Comparison of ENCODE assay signal across 31 cellular contexts in the genomic region with DNA sequence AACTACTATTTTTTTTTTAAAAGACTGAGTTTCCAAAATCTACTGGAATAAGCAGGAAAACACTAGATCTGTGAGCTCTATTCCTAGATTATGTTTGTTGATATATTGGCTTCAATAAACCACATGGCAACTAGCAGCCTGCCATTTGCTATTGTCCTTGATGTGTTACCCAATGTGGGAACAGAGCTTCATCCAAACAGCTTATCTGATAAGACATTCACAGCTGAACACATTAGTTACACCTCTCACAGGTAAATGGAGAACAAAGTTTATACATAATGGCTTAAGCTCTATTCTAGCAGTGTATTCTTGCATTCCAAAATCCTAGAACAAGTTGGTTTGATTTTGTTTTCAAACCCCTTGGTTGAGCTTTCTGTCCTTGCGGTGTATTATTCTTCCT.
"Had no signal": no experiment of that assay in that cellular context is flagged by ENCODE, and none has a peak within 500 bp of the region (broad histone marks: within the 10 kb centered on the region; RNA-seq: fewer than 3 reads in every experiment).

No MANE protein-coding gene starts in this region.

- H3K4me1 ChIP-seq: adrenal gland, ascending aorta, breast epithelium had no signal

- H3K4me3 ChIP-seq: adrenal gland, ascending aorta, breast epithelium, cardiac muscle cell had no signal

- DNase-seq: activated effector memory CD4-positive, alpha-beta T cell treated with anti-CD3 and anti-CD28 coated beads, Interleukin-2, amount 50 U/mL, for 16 hours; activated gamma-delta T cell; activated gamma-delta T cell treated with Interleukin-2 at 50 U/mL for 16 hours; activated naive CD4-positive, alpha-beta T cell; activated naive CD4-positive, alpha-beta T cell treated with anti-CD3 and anti-CD28 coated beads for 36 hours; activated naive CD4-positive, alpha-beta T cell treated with anti-CD3 and anti-CD28 coated beads, Interleukin-2, amount 10 ng/mL, durations not matched to agents 7 days and 5 days; activated naive CD4-positive, alpha-beta T cell treated with anti-CD3 and anti-CD28 coated beads, Interleukin-2, amount 50 U/mL, for 16 hours; activated naive CD4-positive, alpha-beta T cell treated with Interleukin-2 at 50 U/mL for 16 hours; activated naive CD8-positive, alpha-beta T cell treated with anti-CD3 and anti-CD28 coated beads for 36 hours; activated naive CD8-positive, alpha-beta T cell treated with anti-CD3 and anti-CD28 coated beads, Interleukin-2, amount 10 ng/mL, durations not matched to agents 7 days and 5 days; activated naive CD8-positive, alpha-beta T cell treated with anti-CD3 and anti-CD28 coated beads, Interleukin-2, amount 50 U/mL, for 24 hours; activated T-cell treated with anti-CD3 and anti-CD28 coated beads, Interleukin-2, amount 50 U/mL, for 1 hour; activated T-cell treated with anti-CD3 and anti-CD28 coated beads, Interleukin-2, amount 50 U/mL, for 24 hours; activated T-cell treated with anti-CD3 and anti-CD28 coated beads, Interleukin-2, amount 50 U/mL, for 4 hours; activated T-cell treated with anti-CD3 and anti-CD28 coated beads, Interleukin-2, amount 50 U/mL, for 48 hours; activated T-cell treated with anti-CD3 and anti-CD28 coated beads, Interleukin-2, amount 50 U/mL, for 72 hours; adrenal gland; amniotic stem cell; amygdala; anterior cingulate cortex; aorta; brain microvascular endothelial cell; caudate nucleus; central memory CD4-positive, alpha-beta T cell; cerebellar nuclear complex had no signal

- FAIRE-seq: bronchial epithelial cell had no signal

- H3K27me3 ChIP-seq: adrenal gland, ascending aorta, brain microvascular endothelial cell, breast epithelium, cardiac muscle cell had no signal

- ATAC-seq: activated naive CD4-positive, alpha-beta T cell treated with anti-CD3 and anti-CD28 coated beads, Interleukin-2, amount 50 U/mL, for 72 hours; activated naive CD8-positive, alpha-beta T cell treated with anti-CD3 and anti-CD28 coated beads, Interleukin-2, amount 50 U/mL, for 24 hours; activated T-cell treated with anti-CD3 and anti-CD28 coated beads, Interleukin-2, amount 50 U/mL, for 4 hours; activated T-cell treated with anti-CD3 and anti-CD28 coated beads, Interleukin-2, amount 50 U/mL, for 72 hours; activated T-helper 17 cell treated with anti-CD3 and anti-CD28 coated beads, Interleukin-2, amount 50 U/mL, for 72 hours had no signal

- H3K36me3 ChIP-seq: adrenal gland, ascending aorta, brain microvascular endothelial cell, breast epithelium, cardiac muscle cell had no signal

- H3K9me3 ChIP-seq: ascending aorta, breast epithelium had no signal

- H3K27ac ChIP-seq: adrenal gland, ascending aorta, brain microvascular endothelial cell, breast epithelium, cardiac muscle cell had no signal
